Comparison of ENCODE assay signal across 13 cellular contexts in the genomic region with DNA sequence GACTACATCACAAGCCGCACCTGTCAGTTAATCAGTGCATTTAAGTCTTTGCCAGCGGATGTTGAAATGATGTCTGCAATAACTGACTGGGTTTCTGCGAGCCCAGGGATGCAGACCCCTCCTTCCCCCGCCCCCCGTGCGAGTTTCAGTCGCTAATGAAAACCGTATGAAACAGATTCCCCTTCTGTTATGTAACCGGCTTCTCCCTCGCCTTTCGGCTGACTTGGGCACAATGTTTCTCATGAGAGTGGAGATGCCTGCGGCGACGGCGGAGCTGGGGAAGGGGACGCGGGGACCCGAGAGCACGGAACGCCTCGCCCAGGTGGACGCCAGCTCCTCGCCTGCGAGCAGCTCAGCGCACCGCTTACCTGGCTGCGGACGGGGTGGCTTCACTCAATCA. TPM values are rescaled to one million over a fixed set of nuclear protein-coding genes. Genes with fewer than 3 reads are reported as not detected.
DNase-seq lines count a peak whose midpoint lies in the region; ATAC-seq and TF ChIP-seq lines count a peak whose summit lies in the region.
"Had no signal": no experiment of that assay in that cellular context is flagged by ENCODE, and none has a peak within 500 bp of the region (broad histone marks: within the 10 kb centered on the region; RNA-seq: fewer than 3 reads in every experiment).

No MANE protein-coding gene starts in this region.

- H3K36me3 ChIP-seq in iPS-20b (ENCODE audit: insufficient read depth, low read depth, low read length) (no peaks in the 10 kb centered on the region), testis (ENCODE audit: low read depth, missing control alignments) (no peaks in the 10 kb centered on the region)

- H3K9me3 ChIP-seq in iPS-20b (ENCODE audit: insufficient read depth, low read depth, low read length) (no peaks in the 10 kb centered on the region), testis (no peaks in the 10 kb centered on the region)

- peak overlapping the region; percentile 49 for H3K4me3 ChIP-seq in WI38 (ENCODE audit: low read depth, low read length)
- peak overlapping the region; percentile 83 for H3K4me3 ChIP-seq in iPS-20b (ENCODE audit: low read length)
- peak overlapping the region; percentile 1 to 46 for H3K4me3 ChIP-seq in testis

- WGBS in testis, 2 donors: 2 to 4% methylated on average over 28 of the region's 28 CpGs

- TF ChIP-seq CTCF in WI38 (IDR thresholded peaks at IDR 0.05; ENCODE audit: low read depth, low read length): no peak
- no peak for TF ChIP-seq CTCF in testis (IDR thresholded peaks at IDR 0.05)

- H3K27me3 ChIP-seq in iPS-20b (ENCODE audit: insufficient read depth, low read length) (peaks cover 41% of the 10 kb centered on the region), testis (no peaks in the 10 kb centered on the region)

- intact Hi-C loops in testis (cut with DNase I; ENCODE audit: low total_unique reads): no loop called here

- H3K27ac ChIP-seq in iPS-20b (ENCODE audit: low read length) (no peak overlapping the region), testis (no peak overlapping the region)

- no peak for DNase-seq in activated T-cell treated with anti-CD3 and anti-CD28 coated beads, Interleukin-2, amount 50 U/mL, for 72 hours
- no peak for DNase-seq in activated T-cell treated with anti-CD3 and anti-CD28 coated beads, Interleukin-2, amount 50 U/mL, for 24 hours
- DNase-seq in testis: no peak
- DNase-seq in NOMO-1 (lab: John Stamatoyannopoulos, UW; ENCODE audit: unreplicated experiment in 2 of 2): no peak
- DNase-seq in dedifferentiated amniotic fluid mesenchymal stem cell (ENCODE audit: extremely low spot score): no peak
- DNase-seq: activated gamma-delta T cell treated with Interleukin-2 at 50 U/mL for 16 hours, AML-193, T1000 had no signal

- H3K36me3 Mint-ChIP-seq in activated T-cell treated with anti-CD3 and anti-CD28 coated beads, Interleukin-2, amount 50 U/mL, for 72 hours (ENCODE audit: insufficient read depth in 2 of 2): peaks cover 2 to 3% of the 10 kb centered on the region in 2 donors
- H3K36me3 Mint-ChIP-seq in activated T-cell treated with anti-CD3 and anti-CD28 coated beads, Interleukin-2, amount 50 U/mL, for 24 hours (ENCODE audit: low read depth): no peaks in the 10 kb centered on the region

- no peak overlapping the region for H3K9ac ChIP-seq in iPS-20b (ENCODE audit: low read depth, low read length)

- no peak for ATAC-seq in activated T-cell treated with anti-CD3 and anti-CD28 coated beads, Interleukin-2, amount 50 U/mL, for 72 hours (replicated peaks in 1 of 2)
- ATAC-seq in GM18909 (IDR thresholded peaks at IDR 0.05; ENCODE audit: poor library complexity, unreplicated experiment): no peak

- peak overlapping the region; percentile 3 for H3K4me3 Mint-ChIP-seq in activated T-cell treated with anti-CD3 and anti-CD28 coated beads, Interleukin-2, amount 50 U/mL, for 72 hours
- no peak overlapping the region for H3K4me3 Mint-ChIP-seq in activated T-cell treated with anti-CD3 and anti-CD28 coated beads, Interleukin-2, amount 50 U/mL, for 24 hours

- peaks cover 5% of the 10 kb centered on the region; the same call in 1 of the 2 replicates for H3K4me1 ChIP-seq in iPS-20b (ENCODE audit: insufficient read depth, low read length)
- peaks cover 9% of the 10 kb centered on the region for H3K4me1 ChIP-seq in testis

- H3K4me1 Mint-ChIP-seq in activated T-cell treated with anti-CD3 and anti-CD28 coated beads, Interleukin-2, amount 50 U/mL, for 72 hours (ENCODE audit: low read depth): peaks cover 13% of the 10 kb centered on the region
- peaks cover 6% of the 10 kb centered on the region for H3K4me1 Mint-ChIP-seq in activated T-cell treated with anti-CD3 and anti-CD28 coated beads, Interleukin-2, amount 50 U/mL, for 24 hours (ENCODE audit: low read depth)

- no peaks in the 10 kb centered on the region for H3K9me3 Mint-ChIP-seq in activated T-cell treated with anti-CD3 and anti-CD28 coated beads, Interleukin-2, amount 50 U/mL, for 72 hours
- H3K9me3 Mint-ChIP-seq in activated T-cell treated with anti-CD3 and anti-CD28 coated beads, Interleukin-2, amount 50 U/mL, for 24 hours: no peaks in the 10 kb centered on the region

- H3K27me3 Mint-ChIP-seq in activated T-cell treated with anti-CD3 and anti-CD28 coated beads, Interleukin-2, amount 50 U/mL, for 72 hours (ENCODE audit: low read depth): peaks cover 82% of the 10 kb centered on the region
- peaks cover 86% of the 10 kb centered on the region for H3K27me3 Mint-ChIP-seq in activated T-cell treated with anti-CD3 and anti-CD28 coated beads, Interleukin-2, amount 50 U/mL, for 24 hours

- no peak overlapping the region for H3K27ac Mint-ChIP-seq in activated T-cell treated with anti-CD3 and anti-CD28 coated beads, Interleukin-2, amount 50 U/mL, for 72 hours
- H3K27ac Mint-ChIP-seq in activated T-cell treated with anti-CD3 and anti-CD28 coated beads, Interleukin-2, amount 50 U/mL, for 24 hours: no peak overlapping the region

- TF ChIP-seq POLR2A in testis (IDR thresholded peaks at IDR 0.05): no peak

RNA-seq across cellular contexts. Expression of a gene that starts 0.7 kb away (rescaled TPM):
- not detected for total RNA-seq in activated T-cell treated with anti-CD3 and anti-CD28 coated beads, Interleukin-2, amount 50 U/mL, for 72 hours
- total RNA-seq in testis: under 1 TPM; 0.24 to 0.25 TPM
- polyA plus RNA-seq in testis (ENCODE audit: insufficient read depth, low read depth, low replicate concordance): 0.25 TPM
- total RNA-seq: liver, ureter had no signal

Comparison
In these comparisons a context has a peak if more than half of its experiments do, and no peak if none do; other contexts are left out.
1. H3K4me3 ChIP-seq: peak in every context shown above with its lines; median percentile 83 in iPS-20b; 49 in WI38; 24 in testis.